Comparison of ENCODE assay signal across 8 cellular contexts in the genomic region with DNA sequence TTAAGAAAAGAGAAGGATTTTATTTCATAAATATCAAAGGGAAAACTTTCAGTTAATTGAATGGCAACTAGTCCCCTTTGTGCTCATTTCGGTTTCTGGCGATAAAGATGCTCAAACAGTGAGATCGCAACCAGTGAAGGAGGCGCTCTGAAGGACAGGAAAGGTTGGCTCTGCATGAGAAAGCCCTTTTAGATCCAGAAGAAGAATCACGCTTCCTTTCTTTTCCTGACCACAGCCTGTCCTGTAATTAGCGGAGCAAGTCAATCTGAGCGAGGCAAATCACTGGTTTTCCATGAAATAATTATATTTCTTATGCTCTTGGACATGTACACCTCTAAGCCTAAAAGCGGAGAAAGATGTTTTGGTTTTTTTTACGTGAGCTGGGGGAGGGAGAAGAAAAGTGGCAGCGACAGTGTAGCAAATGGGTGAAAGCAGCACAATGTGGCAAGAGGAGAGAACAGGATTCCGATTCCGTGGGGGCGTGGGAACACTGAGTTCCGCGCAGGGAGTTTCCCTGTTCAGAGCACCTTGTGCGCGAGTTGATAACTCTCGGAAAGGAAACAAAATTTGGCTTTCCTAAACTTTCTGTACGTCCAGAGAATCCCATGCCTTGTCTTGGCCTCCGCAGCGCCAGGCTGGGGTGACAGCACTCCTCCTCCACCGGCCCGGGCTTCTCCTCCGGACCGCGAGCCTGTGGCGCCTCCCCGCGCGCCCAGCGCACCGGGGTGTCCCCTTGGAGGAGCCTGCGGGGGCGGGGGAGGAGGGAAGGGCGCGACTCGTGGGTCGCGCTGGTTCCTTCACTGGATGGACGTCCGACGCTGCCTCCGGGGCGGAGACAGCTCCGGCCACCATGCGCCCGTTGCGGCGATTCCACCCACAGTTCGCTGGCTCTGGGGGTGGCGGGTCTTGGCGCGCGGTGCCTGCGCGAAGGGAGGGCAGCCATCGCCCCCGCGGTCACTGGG. TPM values are rescaled to one million over a fixed set of nuclear protein-coding genes. Genes with fewer than 3 reads are reported as not detected.
A peak's percentile ranks its signal among the peaks of the same experiment; 100 is the strongest.
DNase-seq lines count a peak whose midpoint lies in the region; ATAC-seq and TF ChIP-seq lines count a peak whose summit lies in the region.
"Had no signal": no experiment of that assay in that cellular context is flagged by ENCODE, and none has a peak within 500 bp of the region (broad histone marks: within the 10 kb centered on the region; RNA-seq: fewer than 3 reads in every experiment).

No MANE protein-coding gene starts in this region.

- no peak overlapping the region for H4K91ac ChIP-seq in neuronal stem cell (ENCODE audit: low read depth, low read length, poor library complexity)

- WGBS in neuronal stem cell (ENCODE audit: extremely low coverage in 2 of 2, insufficient read length in 2 of 2, insufficient replicate concordance in 1 of 2), 2 donors, result no CpG with 5 or more reads among the region's 59 CpGs

- no peaks in the 10 kb centered on the region for H4K20me1 ChIP-seq in fibroblast of lung (ENCODE audit: control insufficient read depth, extremely low read depth, insufficient read depth, low read length)

- DNase-seq in GM20000 (ENCODE audit: low spot score) (peak; percentile 41), WERI-Rb-1 (peak; percentile 7), fibroblast of lung (ENCODE audit: low read depth in 2 of 2) (peak; percentile 6 to 15), neuronal stem cell (ENCODE audit: low spot score) (peak; percentile 47), SKM-1 treated with dmso at 0.1 percent for 144 hours (lab: John Stamatoyannopoulos, UW; ENCODE audit: unreplicated experiment) (no peak)

- H3K9ac ChIP-seq in fibroblast of lung (ENCODE audit: insufficient read depth, low read length) (no peak overlapping the region), neuronal stem cell (ENCODE audit: low read depth, low read length, poor library complexity) (peak overlapping the region; percentile 82)

- no peak overlapping the region for H3K4me3 ChIP-seq in WERI-Rb-1 (ENCODE audit: low read depth, low read length)
- peak overlapping the region; percentile 4 to 51 (median 24) for H3K4me3 ChIP-seq in fibroblast of lung (replicated peaks in 1 of 4; ENCODE audit: control extremely low read depth in 1 of 4, insufficient read depth in 1 of 4, low read depth in 3 of 4, low read length in 4 of 4)
- H3K4me3 ChIP-seq in neuronal stem cell (ENCODE audit: low read length in 2 of 2), result peak overlapping the region; percentile 39 to 86

- peaks cover 2% of the 10 kb centered on the region for H3K9me3 ChIP-seq in WERI-Rb-1 (ENCODE audit: severe bottlenecking)
- no peaks in the 10 kb centered on the region for H3K9me3 ChIP-seq in fibroblast of lung (ENCODE audit: control insufficient read depth, insufficient read depth, low read depth, low read length)
- no peaks in the 10 kb centered on the region for H3K9me3 ChIP-seq in neuronal stem cell (replicated peaks in 1 of 2; ENCODE audit: control insufficient read depth in 2 of 2, insufficient read depth in 1 of 2, low read depth in 1 of 2, low read length in 2 of 2)

- H3K14ac ChIP-seq in neuronal stem cell (ENCODE audit: low read length), result peak overlapping the region; percentile 76

- no peaks in the 10 kb centered on the region for H3K79me2 ChIP-seq in fibroblast of lung (ENCODE audit: control insufficient read depth, insufficient read depth, low read length)

- H3K4me1 ChIP-seq in fibroblast of lung (ENCODE audit: control insufficient read depth, extremely low read depth, insufficient read depth, low read length) (no peaks in the 10 kb centered on the region), neuronal stem cell (ENCODE audit: control insufficient read depth in 2 of 2, insufficient read depth in 1 of 2, low read depth in 1 of 2, low read length in 2 of 2) (peaks cover 0 to 6% of the 10 kb centered on the region in 2 donors)

- H3K79me1 ChIP-seq in neuronal stem cell (ENCODE audit: low read depth, low read length), result no peaks in the 10 kb centered on the region

- H3K4me2 ChIP-seq in fibroblast of lung (ENCODE audit: extremely low read depth, insufficient read depth, low read length), result peak overlapping the region; percentile 63
- H3K4me2 ChIP-seq in neuronal stem cell (ENCODE audit: insufficient read depth, low read length, poor library complexity, severe bottlenecking), result peak overlapping the region; percentile 91

- no peak overlapping the region for H2BK5ac ChIP-seq in neuronal stem cell (ENCODE audit: low read length)

- H4K8ac ChIP-seq in neuronal stem cell (ENCODE audit: low read depth, low read length), result no peak overlapping the region

- H3K27ac ChIP-seq in WERI-Rb-1, result no peak overlapping the region
- no peak overlapping the region for H3K27ac ChIP-seq in fibroblast of lung (ENCODE audit: insufficient read depth, low read length)
- H3K27ac ChIP-seq in neuronal stem cell (replicated peaks; ENCODE audit: low read length), result no peak overlapping the region

- H2BK15ac ChIP-seq in neuronal stem cell (ENCODE audit: low read length), result no peak overlapping the region

- H3K36me3 ChIP-seq in WERI-Rb-1 (no peaks in the 10 kb centered on the region), fibroblast of lung (ENCODE audit: control insufficient read depth, insufficient read depth, low read length) (no peaks in the 10 kb centered on the region), neuronal stem cell (replicated peaks in 1 of 2; ENCODE audit: control insufficient read depth in 2 of 2, insufficient read depth in 2 of 2, low read length in 2 of 2) (no peaks in the 10 kb centered on the region)

- H2BK12ac ChIP-seq in neuronal stem cell (ENCODE audit: low read length), result no peak overlapping the region

- TF ChIP-seq CTCF in GM20000 (IDR thresholded peaks at IDR 0.05; ENCODE audit: extremely low read depth, missing control alignments), result no peak
- TF ChIP-seq CTCF in WERI-Rb-1 (IDR thresholded peaks at IDR 0.05; ENCODE audit: low read depth, low read length), result no peak
- TF ChIP-seq CTCF in fibroblast of lung (conservative IDR thresholded peaks at IDR 0.05 in 1 of 2, IDR thresholded peaks at IDR 0.05 in 1 of 2; ENCODE audit: low read depth in 1 of 2, low read length in 2 of 2), result no peak

- peak overlapping the region; percentile 91 for H3K18ac ChIP-seq in neuronal stem cell (ENCODE audit: low read length)

- no peak for ATAC-seq in HG03571 (IDR thresholded peaks at IDR 0.05; ENCODE audit: unreplicated experiment)
- no peak for ATAC-seq in activated CD4-positive, CD25-positive, alpha-beta regulatory T cell treated with anti-CD3 and anti-CD28 coated beads, Interleukin-2, amount 50 U/mL, for 24 hours

- H3K23ac ChIP-seq in neuronal stem cell (ENCODE audit: low read depth, low read length, poor library complexity), result peak overlapping the region; percentile 25

- H2AK5ac ChIP-seq in neuronal stem cell (ENCODE audit: low read depth, low read length), result no peak overlapping the region

- no peak overlapping the region for H2BK120ac ChIP-seq in neuronal stem cell (ENCODE audit: low read depth, low read length)

- H3K4ac ChIP-seq in neuronal stem cell (ENCODE audit: low read length), result no peak overlapping the region

- H2AFZ ChIP-seq in fibroblast of lung (ENCODE audit: low read length), result no peak overlapping the region
- H2AFZ ChIP-seq in neuronal stem cell (ENCODE audit: low read length), result peak overlapping the region; percentile 92

- H3K27me3 ChIP-seq in WERI-Rb-1 (ENCODE audit: insufficient read depth, low read depth, severe bottlenecking), result peaks cover 80% of the 10 kb centered on the region
- H3K27me3 ChIP-seq in fibroblast of lung (ENCODE audit: control insufficient read depth, insufficient read depth, low read length), result peaks cover 22% of the 10 kb centered on the region
- H3K27me3 ChIP-seq in neuronal stem cell (ENCODE audit: control insufficient read depth in 3 of 3, insufficient read depth in 3 of 3, low read depth in 1 of 3, low read length in 3 of 3), result peaks cover 5 to 83% (median 26%) of the 10 kb centered on the region in 3 experiments

RNA-seq across cellular contexts. Expression of a gene that starts 0.6 kb away (rescaled TPM):
- not detected in 2 replicates for total RNA-seq in fibroblast of lung
- polyA plus RNA-seq in fibroblast of lung, result not detected in 2 replicates
- not detected in 2 replicates for polyA plus RNA-seq in fibroblast of lung (2012)
- polyA minus RNA-seq in fibroblast of lung (ENCODE audit: low replicate concordance), result not detected in 2 replicates
- polyA plus RNA-seq in neuronal stem cell (2013, experiment 1 of 2), result 0.01 TPM
- polyA plus RNA-seq in neuronal stem cell (2013, experiment 2 of 2), result 0.01 TPM
- total RNA-seq: T-helper 1 cell treated with Interleukin-12 subunit alpha and Interleukin-12 subunit beta and Interleukin-4 antibody, amounts not matched to agents 30 ng/mL and 1 ng/mL, for 36 hours had no signal
